ENCODE assay signal across 21 cellular contexts in genomic region chr9:79912641-79913040, GRCh38.
"Had no signal": no experiment of that assay in that cellular context is flagged by ENCODE, and none has a peak within 500 bp of the region (broad histone marks: within the 10 kb centered on the region; RNA-seq: fewer than 3 reads in every experiment).

No MANE protein-coding gene starts in this region.

- H3K27ac ChIP-seq: esophagus squamous epithelium, gastroesophageal sphincter, heart left ventricle, left ventricle myocardium inferior, transverse colon, uterus had no signal

- H3K27me3 ChIP-seq: esophagus squamous epithelium, gastroesophageal sphincter, transverse colon, uterus had no signal

- H3K27ac Mint-ChIP-seq: activated B cell treated with CpG ODN at 0.5 μM for 24 hours; activated CD4-positive, alpha-beta memory T cell treated with anti-CD3 and anti-CD28 coated beads for 36 hours; activated naive CD4-positive, alpha-beta T cell treated with anti-CD3 and anti-CD28 coated beads for 36 hours; activated T-helper 2 cell treated with anti-CD3 and anti-CD28 coated beads, Interferon-gamma antibody, Interleukin-2, Interleukin-4, amounts not matched to agents 10 μg/mL and 5 μg/mL and 100 μg/mL, durations not matched to agents 14 hours and 24 hours and 36 hours; effector memory CD8-positive, alpha-beta T cell; progenitor cell of endocrine pancreas had no signal

- H3K4me1 ChIP-seq: esophagus squamous epithelium, gastroesophageal sphincter, heart left ventricle, left ventricle myocardium inferior, transverse colon had no signal

- H3K27me3 Mint-ChIP-seq: activated B cell treated with CpG ODN at 0.5 μM for 24 hours; activated CD4-positive, alpha-beta memory T cell treated with anti-CD3 and anti-CD28 coated beads for 36 hours; effector memory CD8-positive, alpha-beta T cell had no signal

- H3K4me3 ChIP-seq: esophagus squamous epithelium, gastroesophageal sphincter, heart left ventricle, left ventricle myocardium inferior, transverse colon, uterus had no signal

- H3K36me3 Mint-ChIP-seq: activated CD4-positive, alpha-beta memory T cell treated with anti-CD3 and anti-CD28 coated beads for 36 hours had no signal

- H3K4me3 Mint-ChIP-seq: activated B cell treated with CpG ODN at 0.5 μM for 24 hours; activated CD4-positive, alpha-beta memory T cell treated with anti-CD3 and anti-CD28 coated beads for 36 hours; activated naive CD4-positive, alpha-beta T cell treated with anti-CD3 and anti-CD28 coated beads for 36 hours; effector memory CD8-positive, alpha-beta T cell had no signal

- ATAC-seq: effector memory CD8-positive, alpha-beta T cell; gastroesophageal sphincter; heart left ventricle; stimulated activated naive CD8-positive, alpha-beta T cell treated with anti-CD3 and anti-CD28 coated beads, Interleukin-15, Interleukin-2, amounts not matched to agents 100 U/mL and 50 U/mL, for 24 hours had no signal

- H3K36me3 ChIP-seq: esophagus squamous epithelium, gastroesophageal sphincter, heart left ventricle, left ventricle myocardium inferior, transverse colon, uterus had no signal

- DNase-seq: activated B cell treated with CpG ODN at 0.5 μM for 24 hours; activated CD4-positive, alpha-beta memory T cell treated with anti-CD3 and anti-CD28 coated beads for 36 hours; activated CD4-positive, alpha-beta T cell treated with anti-CD3 and anti-CD28 coated beads for 4 hours; activated naive CD4-positive, alpha-beta T cell treated with anti-CD3 and anti-CD28 coated beads for 36 hours; dermis blood vessel endothelial cell; effector memory CD8-positive, alpha-beta T cell; esophagus squamous epithelium; heart left ventricle; kidney glomerular epithelial cell; left ventricle myocardium inferior; mammary epithelial cell; midbrain; stimulated activated CD4-positive, alpha-beta T cell treated with anti-CD3 and anti-CD28 coated beads, Interleukin-2, amount 100 ng/mL, for 24 hours; stimulated activated naive CD8-positive, alpha-beta T cell treated with anti-CD3 and anti-CD28 coated beads, Interleukin-15, Interleukin-2, amounts not matched to agents 100 U/mL and 50 U/mL, for 24 hours; T-helper 1 cell; T-helper 9 cell; transverse colon; uterus had no signal

- H3K4me1 Mint-ChIP-seq: activated B cell treated with CpG ODN at 0.5 μM for 24 hours had no signal

- H3K9me3 ChIP-seq: esophagus squamous epithelium, gastroesophageal sphincter, transverse colon, uterus had no signal

- H3K9me3 Mint-ChIP-seq: activated CD4-positive, alpha-beta memory T cell treated with anti-CD3 and anti-CD28 coated beads for 36 hours; activated naive CD4-positive, alpha-beta T cell treated with anti-CD3 and anti-CD28 coated beads for 36 hours; activated T-helper 2 cell treated with anti-CD3 and anti-CD28 coated beads, Interferon-gamma antibody, Interleukin-2, Interleukin-4, amounts not matched to agents 10 μg/mL and 5 μg/mL and 100 μg/mL, durations not matched to agents 14 hours and 24 hours and 36 hours; effector memory CD8-positive, alpha-beta T cell had no signal
